In the genomic region with DNA sequence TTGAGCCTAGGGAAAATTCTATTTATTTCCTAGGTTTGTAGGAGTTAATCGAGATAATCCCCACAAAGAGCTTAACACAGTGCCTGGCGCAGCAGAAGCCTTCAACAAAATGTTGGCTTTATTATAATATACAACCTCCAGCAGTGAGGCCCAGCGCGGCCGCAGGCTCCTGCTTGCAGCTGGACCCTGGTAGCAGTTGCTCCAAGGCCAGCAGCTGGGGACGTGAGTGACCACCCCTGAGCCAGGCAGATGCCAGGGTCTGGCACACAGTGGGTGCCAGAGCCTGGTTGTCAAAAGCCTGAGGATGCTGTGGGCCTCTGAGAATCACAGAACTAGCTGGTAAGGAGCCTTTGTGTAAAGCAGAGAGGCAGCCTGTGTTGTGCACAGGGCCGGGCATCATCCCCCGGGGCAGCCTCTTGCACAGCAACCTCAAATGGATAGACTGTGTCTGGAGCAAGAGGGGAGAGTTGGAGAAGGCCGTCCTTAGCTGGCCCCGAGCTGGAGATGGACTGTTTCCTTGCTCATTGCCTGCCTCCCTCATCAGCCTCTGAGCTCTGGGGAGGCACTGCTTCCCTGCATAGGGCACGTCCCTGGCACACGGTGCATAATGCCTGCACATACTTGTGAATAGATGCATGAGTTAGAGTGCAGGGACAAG, we compare ENCODE assay signal across 23 cellular contexts. TPM values are rescaled to one million over a fixed set of nuclear protein-coding genes. Genes with fewer than 3 reads are reported as not detected.
"Had no signal": no experiment of that assay in that cellular context is flagged by ENCODE, and none has a peak within 500 bp of the region (broad histone marks: within the 10 kb centered on the region; RNA-seq: fewer than 3 reads in every experiment).

No MANE protein-coding gene starts in this region.

- H3K27ac Mint-ChIP-seq: activated CD8-positive, alpha-beta T cell treated with anti-CD3 and anti-CD28 coated beads, Interleukin-2, amount 10 ng/mL, durations not matched to agents 7 days and 5 days; effector memory CD8-positive, alpha-beta T cell; immature natural killer cell had no signal

- H3K9me3 Mint-ChIP-seq: effector memory CD8-positive, alpha-beta T cell; immature natural killer cell had no signal

- H3K4me3 Mint-ChIP-seq: activated CD8-positive, alpha-beta T cell treated with anti-CD3 and anti-CD28 coated beads, Interleukin-2, amount 10 ng/mL, durations not matched to agents 7 days and 5 days; effector memory CD8-positive, alpha-beta T cell; immature natural killer cell had no signal

- H3K9me3 ChIP-seq: heart left ventricle, lower lobe of right lung, stomach, testis, upper lobe of left lung had no signal

- H3K36me3 ChIP-seq: upper lobe of left lung had no signal

- DNase-seq: activated CD4-positive, alpha-beta T cell treated with anti-CD3 and anti-CD28 coated beads for 4 hours; activated CD8-positive, alpha-beta memory T cell treated with anti-CD3 and anti-CD28 coated beads, Interleukin-2, amount 50 U/mL, for 4 hours; activated CD8-positive, alpha-beta T cell treated with anti-CD3 and anti-CD28 coated beads, Interleukin-2, amount 10 ng/mL, durations not matched to agents 7 days and 5 days; activated gamma-delta T cell treated with Interleukin-2 at 50 U/mL for 16 hours; activated T-cell treated with anti-CD3 and anti-CD28 coated beads, Interleukin-2, amount 50 U/mL, for 48 hours; cerebellar nuclear complex; effector memory CD8-positive, alpha-beta T cell; foreskin melanocyte; heart left ventricle; immature natural killer cell; lower lobe of right lung; midbrain; stimulated activated CD4-positive, alpha-beta T cell treated with anti-CD3 and anti-CD28 coated beads, Interleukin-1b, Interleukin-23, amount 100 ng/mL, for 48 hours; T-helper 1 cell; testis had no signal

- H3K27me3 ChIP-seq: heart left ventricle, stomach, testis, upper lobe of left lung had no signal

- ATAC-seq: activated CD8-positive, alpha-beta T cell treated with anti-CD3 and anti-CD28 coated beads, Interleukin-2, amount 10 ng/mL, durations not matched to agents 7 days and 5 days; effector memory CD8-positive, alpha-beta T cell; heart left ventricle; lower lobe of right lung; sciatic nerve had no signal

- H3K36me3 Mint-ChIP-seq: immature natural killer cell had no signal

- H3K4me1 ChIP-seq: testis had no signal

- H3K4me3 ChIP-seq: heart left ventricle, lower lobe of right lung, stomach, testis, upper lobe of left lung had no signal

- H3K27ac ChIP-seq: epithelial cell of prostate, lower lobe of right lung, stomach, testis, upper lobe of left lung had no signal

RNA-seq across cellular contexts. Expression of a gene that starts 17.3 kb away (rescaled TPM):
- total RNA-seq: activated CD8-positive, alpha-beta T cell treated with anti-CD3 and anti-CD28 coated beads, Interleukin-2, amount 10 ng/mL, durations not matched to agents 7 days and 5 days; fibroblast of lung; myocyte; pulmonary artery endothelial cell had no signal
- polyA plus RNA-seq: neural cell had no signal
